In the genomic region with DNA sequence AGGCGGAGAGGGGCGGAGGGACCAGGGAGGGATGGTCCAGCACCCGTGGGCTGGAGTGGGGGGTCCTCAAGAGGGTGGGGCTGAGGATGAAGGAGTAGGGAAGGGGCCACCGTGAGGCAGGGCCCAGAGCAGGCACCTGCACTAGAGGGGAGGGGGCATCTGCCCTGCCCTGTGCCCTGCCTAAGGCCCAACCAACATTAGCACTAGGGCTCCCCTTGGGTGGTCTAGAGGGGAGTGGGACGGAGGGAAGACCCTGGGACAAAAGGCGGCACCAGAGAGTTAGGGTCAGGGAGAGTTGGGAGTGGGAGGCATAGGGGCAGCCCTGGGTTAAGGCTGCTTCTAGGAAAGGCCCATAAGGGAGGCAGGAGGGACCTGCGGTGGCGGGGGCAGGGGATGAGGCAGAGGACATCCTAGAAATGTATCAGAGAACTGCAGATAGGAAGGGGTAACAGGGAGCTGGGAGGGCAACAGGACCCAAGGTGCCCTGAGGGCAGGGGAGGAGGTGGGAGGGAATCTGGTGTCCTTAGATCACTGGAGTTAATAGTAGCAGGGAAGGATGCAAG, we compare ENCODE assay signal across 9 cellular contexts. TPM values are rescaled to one million over a fixed set of nuclear protein-coding genes. Genes with fewer than 3 reads are reported as not detected.
DNase-seq lines count a peak whose midpoint lies in the region; ATAC-seq, FAIRE-seq and TF ChIP-seq lines count a peak whose summit lies in the region.
"Had no signal": no experiment of that assay in that cellular context is flagged by ENCODE, and none has a peak within 500 bp of the region (broad histone marks: within the 10 kb centered on the region; RNA-seq: fewer than 3 reads in every experiment).

No MANE protein-coding gene starts in this region.

- H3K27me3 ChIP-seq in astrocyte (ENCODE audit: insufficient read depth, low read length) (peaks cover 7% of the 10 kb centered on the region), HepG2 (ENCODE audit: control insufficient read depth in 1 of 2, insufficient read depth in 2 of 2, low read length in 2 of 2) (peaks cover 0 to 24% of the 10 kb centered on the region in 2 experiments; a peak in 1 of 5 replicates), upper lobe of left lung (no peaks in the 10 kb centered on the region)

- POLR2A ChIA-PET in HepG2 (lab: Yijun Ruan, JAX) = no interaction called here

- H3K27ac Mint-ChIP-seq in activated naive CD4-positive, alpha-beta T cell treated with anti-CD3 and anti-CD28 coated beads, Interleukin-2, amount 10 ng/mL, durations not matched to agents 7 days and 5 days = peak overlapping the region; percentile 67
- H3K27ac Mint-ChIP-seq in astrocyte (ENCODE audit: unreplicated experiment) = no peak overlapping the region

- no peak for TF ChIP-seq CTCF in astrocyte (IDR thresholded peaks at IDR 0.05; ENCODE audit: insufficient read depth, low read depth, low read length)
- no peak for TF ChIP-seq CTCF in HepG2 (CRISPR knock-in tag; IDR thresholded peaks at IDR 0.05)
- no peak for TF ChIP-seq CTCF in upper lobe of left lung (IDR thresholded peaks at IDR 0.05)

- peaks cover 13% of the 10 kb centered on the region for H3K36me3 Mint-ChIP-seq in activated naive CD4-positive, alpha-beta T cell treated with anti-CD3 and anti-CD28 coated beads, Interleukin-2, amount 10 ng/mL, durations not matched to agents 7 days and 5 days
- peaks cover 3% of the 10 kb centered on the region for H3K36me3 Mint-ChIP-seq in astrocyte (ENCODE audit: low read depth, unreplicated experiment)

- intact Hi-C loops in HepG2 (cut with micrococcal nuclease; ENCODE audit: unreplicated experiment) = no loop called here

- BruUV-seq in HepG2 (replicated peaks; lab: Mats Ljungman, UMichigan) = no TSS peak

- H3K27me3 Mint-ChIP-seq in activated naive CD4-positive, alpha-beta T cell treated with anti-CD3 and anti-CD28 coated beads, Interleukin-2, amount 10 ng/mL, durations not matched to agents 7 days and 5 days = peaks cover 17% of the 10 kb centered on the region
- peaks cover 70% of the 10 kb centered on the region for H3K27me3 Mint-ChIP-seq in astrocyte (ENCODE audit: low read depth, unreplicated experiment)

- no peaks in the 10 kb centered on the region for H4K20me1 ChIP-seq in astrocyte (ENCODE audit: insufficient read depth, low read length)
- no peaks in the 10 kb centered on the region for H4K20me1 ChIP-seq in HepG2 (ENCODE audit: insufficient read depth, low read length)

- no peaks in the 10 kb centered on the region for H3K79me2 ChIP-seq in astrocyte (ENCODE audit: insufficient read depth, low read length)
- no peaks in the 10 kb centered on the region for H3K79me2 ChIP-seq in HepG2 (ENCODE audit: insufficient read depth, low read length)

- TF ChIP-seq RAD21 in HepG2 (CRISPR knock-in tag; IDR thresholded peaks at IDR 0.05) = no peak

- peak overlapping the region; percentile 96 for H3K4me3 Mint-ChIP-seq in activated naive CD4-positive, alpha-beta T cell treated with anti-CD3 and anti-CD28 coated beads, Interleukin-2, amount 10 ng/mL, durations not matched to agents 7 days and 5 days
- peak overlapping the region; percentile 93 for H3K4me3 Mint-ChIP-seq in astrocyte (ENCODE audit: unreplicated experiment)

- no peak for FAIRE-seq in astrocyte (lab: Jason Lieb, UNC)
- FAIRE-seq in HepG2 (lab: Jason Lieb, UNC) = no peak
- FAIRE-seq: G401.6 had no signal

- H3K36me3 ChIP-seq in astrocyte (ENCODE audit: insufficient read depth, low read length) = no peaks in the 10 kb centered on the region
- H3K36me3 ChIP-seq in HepG2 (replicated peaks in 1 of 2; ENCODE audit: control insufficient read depth in 1 of 2, insufficient read depth in 2 of 2, low read length in 2 of 2) = no peaks in the 10 kb centered on the region
- H3K36me3 ChIP-seq in upper lobe of left lung = peaks cover 0 to 18% (median 4%) of the 10 kb centered on the region in 4 donors

- H2AFZ ChIP-seq in astrocyte (ENCODE audit: low read depth, low read length) (peak overlapping the region; percentile 76), HepG2 (ENCODE audit: low read length) (no peak overlapping the region)

- TF ChIP-seq POLR2A in HepG2 (IDR thresholded peaks at IDR 0.05; ENCODE audit: insufficient read depth in 1 of 2, low read depth in 2 of 2, low read length in 2 of 2) (no peak), upper lobe of left lung (IDR thresholded peaks at IDR 0.05) (no peak)

- no peak for DNase-seq in activated naive CD4-positive, alpha-beta T cell treated with anti-CD3 and anti-CD28 coated beads, Interleukin-2, amount 10 ng/mL, durations not matched to agents 7 days and 5 days
- DNase-seq in activated naive CD4-positive, alpha-beta T cell treated with Interleukin-2 at 50 U/mL for 16 hours = no peak
- DNase-seq in astrocyte (ENCODE audit: low read depth) (no peak), HepG2 (ENCODE audit: low spot score) (no peak), upper lobe of left lung (no peak), SHP77 (lab: John Stamatoyannopoulos, UW) (no peak), NK-92 (lab: John Stamatoyannopoulos, UW; ENCODE audit: unreplicated experiment) (no peak)

- TF ChIP-seq EP300 in HepG2 (IDR thresholded peaks at IDR 0.05; ENCODE audit: low read depth in 2 of 2, low read length in 2 of 2) (no peak), HepG2 (CRISPR knock-in tag; IDR thresholded peaks at IDR 0.05; ENCODE audit: borderline replicate concordance) (no peak), upper lobe of left lung (IDR thresholded peaks at IDR 0.05) (no peak)

- peaks cover 51% of the 10 kb centered on the region for H3K4me1 Mint-ChIP-seq in activated naive CD4-positive, alpha-beta T cell treated with anti-CD3 and anti-CD28 coated beads, Interleukin-2, amount 10 ng/mL, durations not matched to agents 7 days and 5 days
- H3K4me1 Mint-ChIP-seq in astrocyte (ENCODE audit: low read depth, unreplicated experiment) = peaks cover 3% of the 10 kb centered on the region

- H3K27ac ChIP-seq in astrocyte (ENCODE audit: low read depth, low read length) (no peak overlapping the region), HepG2 (ENCODE audit: extremely low read length, insufficient read depth, low read length) (no peak overlapping the region), upper lobe of left lung (no peak overlapping the region)

- H3K4me2 ChIP-seq in astrocyte (ENCODE audit: low read length) (peak overlapping the region; percentile 82), HepG2 (ENCODE audit: low read depth, low read length) (peak overlapping the region; percentile 94)

- in situ Hi-C loops in HepG2 (cut with HindIII; ENCODE audit: extremely low pct_ligation_motif_present, low pct_unique_long_range_greater_than_20kb) = loop anchor here (10.0 kb wide), 1 partner anchor 257 kb away; no protein-coding TSS in a partner anchor

- H3K9me3 ChIP-seq in astrocyte (ENCODE audit: insufficient read depth, low read depth, low read length) (no peaks in the 10 kb centered on the region), HepG2 (ENCODE audit: low read length) (no peaks in the 10 kb centered on the region), upper lobe of left lung (no peaks in the 10 kb centered on the region)

- ATAC-seq in HepG2 = peak; percentile 1; the same call in 1 of the 3 replicates
- no peak for ATAC-seq in upper lobe of left lung (ENCODE audit: low FRiP score in 2 of 2)
- ATAC-seq in GM21619 (IDR thresholded peaks at IDR 0.05; ENCODE audit: unreplicated experiment) = no peak

- H3K4me1 ChIP-seq in astrocyte (ENCODE audit: insufficient read depth, low read length) (peaks cover 12% of the 10 kb centered on the region), HepG2 (ENCODE audit: insufficient read depth, low read length) (peaks cover 24% of the 10 kb centered on the region), upper lobe of left lung (peaks cover 23 to 30% (median 28%) of the 10 kb centered on the region in 4 donors)

- H3K4me3 ChIP-seq in astrocyte (ENCODE audit: insufficient read depth, low read depth, low read length) (no peak overlapping the region), HepG2 (replicated peaks in 1 of 3; ENCODE audit: insufficient read depth in 1 of 3, low read depth in 2 of 3, low read length in 3 of 3) (peak overlapping the region; percentile 47 to 76 (median 65)), upper lobe of left lung (peak overlapping the region in 3 of 4 donors; percentile 60 to 86 (median 77))

- H3K9me3 Mint-ChIP-seq in activated naive CD4-positive, alpha-beta T cell treated with anti-CD3 and anti-CD28 coated beads, Interleukin-2, amount 10 ng/mL, durations not matched to agents 7 days and 5 days = no peaks in the 10 kb centered on the region
- H3K9me3 Mint-ChIP-seq in astrocyte (ENCODE audit: unreplicated experiment) = no peaks in the 10 kb centered on the region

- WGBS in HepG2 (ENCODE audit: low lambda C conversion rate) = 78% methylated on average over 8 of the region's 8 CpGs
- WGBS in upper lobe of left lung, 2 donors = 82 to 85% methylated on average over 8 of the region's 8 CpGs

- no peak overlapping the region for H3K9ac ChIP-seq in astrocyte (ENCODE audit: low read length)
- peak overlapping the region; percentile 41; the same call in 1 of the 2 replicates for H3K9ac ChIP-seq in HepG2 (ENCODE audit: insufficient read depth, low read depth, low read length)

- CTCF ChIA-PET in activated naive CD4-positive, alpha-beta T cell treated with anti-CD3 and anti-CD28 coated beads, Interleukin-2, amount 10 ng/mL, durations not matched to agents 7 days and 5 days (lab: Charles Lee) = interaction anchor here (1.0 to 3.0 kb wide), 6 partner anchors 10 to 98 kb away, joined by 3 to 21 read pairs (median 3); no protein-coding TSS in a partner anchor
- CTCF ChIA-PET in HepG2 (lab: Yijun Ruan, JAX; ENCODE audit: low intra/inter-chr PET ratio, low total read pairs) = no interaction called here

RNA-seq across cellular contexts. Expression of gene HLA-F, which starts 24.5 kb away (rescaled TPM):
- total RNA-seq in astrocyte (6.0 and 7.4 TPM in 2 replicates), HepG2 (2016; rRNA removed; fragmentation: Illumina TruSeq; extraction: Trizol) (3.5 and 6.0 TPM in 2 replicates), upper lobe of left lung (100 to 1,000 TPM; 163 to 418 (median 191) TPM)
- 0.71 and 1.1 TPM in 2 replicates for total RNA-seq in HepG2 (2016; cell fraction: cytosol; rRNA removed; fragmentation: Illumina TruSeq; extraction: Trizol; ENCODE audit: low read depth)
- 3.2 and 6.7 TPM in 2 replicates for total RNA-seq in HepG2 (2016; cell fraction: insoluble cytoplasmic fraction; rRNA removed; fragmentation: Illumina TruSeq; extraction: Trizol)
- total RNA-seq in HepG2 (2016; cell fraction: membrane; rRNA removed; fragmentation: Illumina TruSeq; extraction: Trizol) = 1.2 and 2.9 TPM in 2 replicates
- total RNA-seq in HepG2 (2016; cell fraction: nucleus; rRNA removed; fragmentation: Illumina TruSeq; extraction: Trizol) = 6.6 and 6.7 TPM in 2 replicates
- 6.1 and 9.3 TPM in 2 replicates for polyA plus RNA-seq in HepG2 (2011; rRNA removed)
- polyA plus RNA-seq in HepG2 (2011; cell fraction: cytosol; rRNA removed) = 4.3 and 5.2 TPM in 2 replicates
- polyA plus RNA-seq in HepG2 (2011; cell fraction: nucleus; rRNA removed) = 19.2 and 30.0 TPM in 2 replicates
- 5.4 and 8.4 TPM in 2 replicates for polyA plus RNA-seq in HepG2 (2012)
- 0.76 and 0.84 TPM in 2 replicates for polyA plus RNA-seq in HepG2 (2016; cell fraction: cytosol; fragmentation: Illumina TruSeq; extraction: Trizol; ENCODE audit: low read depth)
- 2.5 and 2.7 TPM in 2 replicates for polyA plus RNA-seq in HepG2 (2016; cell fraction: insoluble cytoplasmic fraction; fragmentation: Illumina TruSeq; extraction: Trizol; ENCODE audit: low read depth)
- 0.65 and 1.1 TPM in 2 replicates for polyA plus RNA-seq in HepG2 (2016; cell fraction: membrane; fragmentation: Illumina TruSeq; extraction: Trizol; ENCODE audit: low read depth)
- 11.8 and 13.2 TPM in 2 replicates for polyA plus RNA-seq in HepG2 (2016; cell fraction: nucleus; fragmentation: Illumina TruSeq; extraction: Trizol; ENCODE audit: insufficient read depth, low read depth)
- polyA minus RNA-seq in HepG2 (2011; rRNA and poly(A)+ RNA removed; ENCODE audit: low replicate concordance) = 0.33 and 3.7 TPM in 2 replicates
- polyA minus RNA-seq in HepG2 (2011; cell fraction: cytosol; rRNA and poly(A)+ RNA removed) = 1.1 and 2.0 TPM in 2 replicates
- polyA minus RNA-seq in HepG2 (2011; cell fraction: nucleus; rRNA and poly(A)+ RNA removed) = 5.7 and 9.8 TPM in 2 replicates

Comparison
In these comparisons a context has a peak if more than half of its experiments do, and no peak if none do; other contexts are left out.
1. RNA of gene HLA-F, which starts 24.5 kb away (total RNA-seq): 163 to 418 TPM in upper lobe of left lung; 6.0 to 7.4 TPM in astrocyte and 0.71 to 6.7 TPM in HepG2; every median in the first group is over 10 times any median in the second.